In the genomic region with DNA sequence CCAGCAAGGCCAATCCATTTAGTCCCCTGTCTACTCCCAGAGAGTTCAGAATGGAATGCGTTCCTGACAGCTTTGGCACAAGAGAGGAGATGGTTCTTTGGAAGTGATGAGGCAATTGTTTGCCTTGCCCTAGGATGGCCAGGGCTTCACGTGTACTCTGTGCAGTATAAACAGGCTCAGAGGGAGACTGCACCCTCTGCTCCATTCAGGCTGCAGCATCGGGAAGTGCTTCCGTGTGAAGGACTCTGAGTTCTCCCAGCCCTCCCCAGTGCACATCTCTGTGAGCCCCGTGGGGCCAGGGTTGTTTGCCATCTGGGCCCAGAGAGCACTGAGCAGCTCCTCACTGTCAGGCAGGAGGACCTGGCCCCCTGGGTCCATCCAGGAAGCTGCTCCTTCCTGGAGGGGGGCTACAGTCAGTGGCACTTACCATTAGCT, we compare ENCODE assay signal across 18 cellular contexts.
DNase-seq lines count a peak whose midpoint lies in the region; ATAC-seq, FAIRE-seq and TF ChIP-seq lines count a peak whose summit lies in the region.
"Had no signal": no experiment of that assay in that cellular context is flagged by ENCODE, and none has a peak within 500 bp of the region (broad histone marks: within the 10 kb centered on the region; RNA-seq: fewer than 3 reads in every experiment).

No MANE protein-coding gene starts in this region.

- H4K20me1 ChIP-seq in BLaER1 = no peaks in the 10 kb centered on the region

- no peaks in the 10 kb centered on the region for H3K36me3 Mint-ChIP-seq in activated CD8-positive, alpha-beta T cell treated with anti-CD3 and anti-CD28 coated beads, Interleukin-2, amount 10 ng/mL, durations not matched to agents 7 days and 5 days (ENCODE audit: low read depth)

- peaks cover 48% of the 10 kb centered on the region for H3K4me1 ChIP-seq in BLaER1
- peaks cover 0 to 11% (median 2%) of the 10 kb centered on the region in 4 donors for H3K4me1 ChIP-seq in right lobe of liver
- H3K4me1 ChIP-seq in kidney (ENCODE audit: control insufficient read depth in 1 of 2, insufficient read depth in 1 of 2, low read depth in 1 of 2, low read length in 2 of 2) = no peaks in the 10 kb centered on the region

- peak overlapping the region; percentile 62 for H3K27ac ChIP-seq in BLaER1
- no peak overlapping the region for H3K27ac ChIP-seq in right lobe of liver
- H3K27ac ChIP-seq in kidney (ENCODE audit: low read depth in 2 of 2, low read length in 2 of 2) = no peak overlapping the region
- H3K27ac ChIP-seq: C4-2B had no signal

- CTCF ChIA-PET in activated CD8-positive, alpha-beta T cell treated with anti-CD3 and anti-CD28 coated beads, Interleukin-2, amount 10 ng/mL, durations not matched to agents 7 days and 5 days (lab: Charles Lee) = no interaction called here

- peak; percentile 7 for DNase-seq in M059J (ENCODE audit: low read depth)
- no peak for DNase-seq in bronchial epithelial cell (ENCODE audit: low read depth)
- peak; percentile 62 to 79 (median 78) for DNase-seq in right lobe of liver
- DNase-seq in kidney = no peak
- DNase-seq in activated CD8-positive, alpha-beta T cell treated with anti-CD3 and anti-CD28 coated beads, Interleukin-2, amount 10 ng/mL, durations not matched to agents 7 days and 5 days = no peak
- no peak for DNase-seq in AG20443 (ENCODE audit: low spot score)
- DNase-seq: HCEC 1CT, NCI-H1105 treated with DMSO at 0.1 percent for 48 hours, NCI-H1694, NCI-H2081 treated with DMSO at 0.1 percent for 48 hours, NCI-H524, NCI-H82, RPMI8226, SHP77 treated with DMSO at 0.1 percent for 48 hours had no signal

- intact Hi-C loops in right lobe of liver (cut with DNase I) (no loop called here), kidney (cut with DNase I) (no loop called here)

- POLR2A ChIA-PET in activated CD8-positive, alpha-beta T cell treated with anti-CD3 and anti-CD28 coated beads, Interleukin-2, amount 10 ng/mL, durations not matched to agents 7 days and 5 days (lab: Charles Lee) = no interaction called here

- no peaks in the 10 kb centered on the region for H3K9me3 ChIP-seq in BLaER1
- no peaks in the 10 kb centered on the region for H3K9me3 ChIP-seq in right lobe of liver
- no peaks in the 10 kb centered on the region for H3K9me3 ChIP-seq in kidney (ENCODE audit: control insufficient read depth in 1 of 2, low read length in 2 of 2)

- H3K4me2 ChIP-seq in BLaER1 = peak overlapping the region; percentile 83

- FAIRE-seq in bronchial epithelial cell (lab: Jason Lieb, UNC) (peak; percentile 23), kidney (lab: Jason Lieb, UNC) (no peak)
- FAIRE-seq: G401.6, HTR-8/SVneo had no signal

- H3K27me3 ChIP-seq in BLaER1 (no peaks in the 10 kb centered on the region), bronchial epithelial cell (ENCODE audit: control insufficient read depth, insufficient read depth, low read length) (no peaks in the 10 kb centered on the region), right lobe of liver (no peaks in the 10 kb centered on the region)

- H3K36me3 ChIP-seq in BLaER1 (no peaks in the 10 kb centered on the region), bronchial epithelial cell (ENCODE audit: control insufficient read depth, insufficient read depth, low read length) (no peaks in the 10 kb centered on the region), right lobe of liver (no peaks in the 10 kb centered on the region), kidney (ENCODE audit: control insufficient read depth in 1 of 2, insufficient read depth in 2 of 2, low read length in 2 of 2) (no peaks in the 10 kb centered on the region)

- no CpG with 5 or more reads among the region's 5 CpGs for WGBS in right lobe of liver (ENCODE audit: insufficient coverage, low coverage, low lambda C conversion rate, missing lambda C conversion rate)

- no peak overlapping the region for H3K4me3 Mint-ChIP-seq in activated CD8-positive, alpha-beta T cell treated with anti-CD3 and anti-CD28 coated beads, Interleukin-2, amount 10 ng/mL, durations not matched to agents 7 days and 5 days

- TF ChIP-seq CTCF in bronchial epithelial cell (IDR thresholded peaks at IDR 0.05; ENCODE audit: insufficient read depth, low read length, severe bottlenecking) (no peak), right lobe of liver (IDR thresholded peaks at IDR 0.05) (no peak), kidney (IDR thresholded peaks at IDR 0.05; ENCODE audit: borderline replicate concordance, extremely low read depth, insufficient read depth) (no peak)

- ATAC-seq in right lobe of liver = peak; percentile 96 to 99 (median 96)
- ATAC-seq in activated CD8-positive, alpha-beta T cell treated with anti-CD3 and anti-CD28 coated beads, Interleukin-2, amount 10 ng/mL, durations not matched to agents 7 days and 5 days = no peak

- H3K9ac ChIP-seq in BLaER1 = no peak overlapping the region
- no peak overlapping the region for H3K9ac ChIP-seq in kidney (ENCODE audit: low read length in 2 of 2)

- H3K27me3 Mint-ChIP-seq in activated CD8-positive, alpha-beta T cell treated with anti-CD3 and anti-CD28 coated beads, Interleukin-2, amount 10 ng/mL, durations not matched to agents 7 days and 5 days (ENCODE audit: low read depth) = peaks cover 7% of the 10 kb centered on the region

- no peak for TF ChIP-seq POLR2A in right lobe of liver (IDR thresholded peaks at IDR 0.05)

- no peaks in the 10 kb centered on the region for H3K9me3 Mint-ChIP-seq in activated CD8-positive, alpha-beta T cell treated with anti-CD3 and anti-CD28 coated beads, Interleukin-2, amount 10 ng/mL, durations not matched to agents 7 days and 5 days (ENCODE audit: insufficient read depth)

- H3K4me3 ChIP-seq in BLaER1 = no peak overlapping the region
- H3K4me3 ChIP-seq in bronchial epithelial cell (ENCODE audit: low read depth, low read length) = no peak overlapping the region
- H3K4me3 ChIP-seq in right lobe of liver = no peak overlapping the region
- H3K4me3 ChIP-seq in kidney (ENCODE audit: low read length in 2 of 2) = no peak overlapping the region

- H3K27ac Mint-ChIP-seq in activated CD8-positive, alpha-beta T cell treated with anti-CD3 and anti-CD28 coated beads, Interleukin-2, amount 10 ng/mL, durations not matched to agents 7 days and 5 days = no peak overlapping the region

- H3K4me1 Mint-ChIP-seq in activated CD8-positive, alpha-beta T cell treated with anti-CD3 and anti-CD28 coated beads, Interleukin-2, amount 10 ng/mL, durations not matched to agents 7 days and 5 days (ENCODE audit: low read depth) = peaks cover 9% of the 10 kb centered on the region

Comparison
In these comparisons a context has a peak if more than half of its experiments do, and no peak if none do; other contexts are left out.
1. DNase-seq: peak in M059J (single experiment) and right lobe of liver (3 of 3); none in bronchial epithelial cell (single experiment), kidney (single experiment), activated CD8-positive, alpha-beta T cell treated with anti-CD3 and anti-CD28 coated beads, Interleukin-2, amount 10 ng/mL, durations not matched to agents 7 days and 5 days (single experiment) and AG20443 (single experiment).